Comparison of ENCODE assay signal across 8 cellular contexts in genomic region chr11:16925495-16926065, GRCh38.
DNase-seq lines count a peak whose midpoint lies in the region; ATAC-seq and TF ChIP-seq lines count a peak whose summit lies in the region.

No MANE protein-coding gene starts in this region.

- H3K36me3 ChIP-seq in CD8-positive, alpha-beta T cell (ENCODE audit: insufficient read depth, low read length) = no peaks in the 10 kb centered on the region
- H3K36me3 ChIP-seq in PC-9 (ENCODE audit: low read depth) (no peaks in the 10 kb centered on the region), lower lobe of right lung (no peaks in the 10 kb centered on the region), tibial artery (no peaks in the 10 kb centered on the region)

- H3K9me2 ChIP-seq in PC-9 (ENCODE audit: insufficient read depth) = no peaks in the 10 kb centered on the region

- H3K4me3 ChIP-seq in CD8-positive, alpha-beta T cell (ENCODE audit: low read depth, low read length) = no peak overlapping the region
- H3K4me3 ChIP-seq in PC-9 = peak overlapping the region; percentile 61
- H3K4me3 ChIP-seq in dorsolateral prefrontal cortex = peak overlapping the region; percentile 22 to 74 (median 59)
- H3K4me3 ChIP-seq in lower lobe of right lung = peak overlapping the region; percentile 54
- peak overlapping the region; percentile 47 to 52 for H3K4me3 ChIP-seq in tibial artery

- no peaks in the 10 kb centered on the region for H3K9me3 Mint-ChIP-seq in CD8-positive, alpha-beta T cell
- no peaks in the 10 kb centered on the region for H3K9me3 Mint-ChIP-seq in naive thymus-derived CD8-positive, alpha-beta T cell

- no peaks in the 10 kb centered on the region for H3K9me3 ChIP-seq in CD8-positive, alpha-beta T cell (ENCODE audit: low read length)
- H3K9me3 ChIP-seq in PC-9 (ENCODE audit: insufficient read depth, low read depth) (no peaks in the 10 kb centered on the region), lower lobe of right lung (no peaks in the 10 kb centered on the region), tibial artery (no peaks in the 10 kb centered on the region)

- CTCF ChIA-PET in CD8-positive, alpha-beta T cell (lab: Charles Lee) = no interaction called here
- CTCF ChIA-PET in PC-9 (lab: Charles Lee) = no interaction called here

- ATAC-seq in CD8-positive, alpha-beta T cell = no peak
- peak; percentile 11 for ATAC-seq in GM21360 (IDR thresholded peaks at IDR 0.05; ENCODE audit: unreplicated experiment)
- ATAC-seq in lower lobe of right lung = peak; percentile 80 to 83
- no peak for ATAC-seq in naive thymus-derived CD8-positive, alpha-beta T cell

- peaks cover 23% of the 10 kb centered on the region; the same call in 1 of the 2 replicates for H3F3A ChIP-seq in PC-9 (ENCODE audit: insufficient read depth, low read depth)

- peak overlapping the region; percentile 39 for H3K4me3 Mint-ChIP-seq in CD8-positive, alpha-beta T cell
- H3K4me3 Mint-ChIP-seq in naive thymus-derived CD8-positive, alpha-beta T cell = peak overlapping the region in 3 of 10 donors; percentile 8 to 64 (median 36)

- H3K27ac ChIP-seq in CD8-positive, alpha-beta T cell (ENCODE audit: low read depth, low read length) = no peak overlapping the region
- peak overlapping the region; percentile 91 for H3K27ac ChIP-seq in PC-9
- H3K27ac ChIP-seq in dorsolateral prefrontal cortex = no peak overlapping the region
- peak overlapping the region; percentile 50 for H3K27ac ChIP-seq in lower lobe of right lung
- no peak overlapping the region for H3K27ac ChIP-seq in tibial artery

- no peaks in the 10 kb centered on the region for H3K27me3 ChIP-seq in CD8-positive, alpha-beta T cell (ENCODE audit: insufficient read depth, low read length)
- H3K27me3 ChIP-seq in PC-9 (ENCODE audit: insufficient read depth, low read depth) (no peaks in the 10 kb centered on the region), dorsolateral prefrontal cortex (peaks cover 0 to 25% (median 11%) of the 10 kb centered on the region in 45 donors), lower lobe of right lung (ENCODE audit: low read depth) (peaks cover 30% of the 10 kb centered on the region), tibial artery (no peaks in the 10 kb centered on the region)

- peaks cover 2% of the 10 kb centered on the region for H3K4me1 Mint-ChIP-seq in CD8-positive, alpha-beta T cell (ENCODE audit: low read depth)
- H3K4me1 Mint-ChIP-seq in naive thymus-derived CD8-positive, alpha-beta T cell = peaks cover 4 to 11% (median 9%) of the 10 kb centered on the region in 4 donors

- H3K27ac Mint-ChIP-seq in CD8-positive, alpha-beta T cell = no peak overlapping the region
- no peak overlapping the region for H3K27ac Mint-ChIP-seq in naive thymus-derived CD8-positive, alpha-beta T cell

- no peaks in the 10 kb centered on the region for H3K36me3 Mint-ChIP-seq in CD8-positive, alpha-beta T cell
- no peaks in the 10 kb centered on the region for H3K36me3 Mint-ChIP-seq in naive thymus-derived CD8-positive, alpha-beta T cell

- H2AFZ ChIP-seq in PC-9 = no peak overlapping the region

- peaks cover 51% of the 10 kb centered on the region for H3K27me3 Mint-ChIP-seq in CD8-positive, alpha-beta T cell (ENCODE audit: low read depth)
- peaks cover 19 to 49% (median 37%) of the 10 kb centered on the region in 5 donors for H3K27me3 Mint-ChIP-seq in naive thymus-derived CD8-positive, alpha-beta T cell

- no peak for DNase-seq in CD8-positive, alpha-beta T cell
- DNase-seq in PC-9 = peak; percentile 79
- DNase-seq in dorsolateral prefrontal cortex = no peak
- peak; percentile 62 for DNase-seq in lower lobe of right lung
- DNase-seq in tibial artery = no peak
- no peak for DNase-seq in naive thymus-derived CD8-positive, alpha-beta T cell
- no peak for DNase-seq in NCI-H1436 (lab: John Stamatoyannopoulos, UW)

- BruUV-seq in PC-9 (replicated peaks; lab: Mats Ljungman, UMichigan) = no TSS peak

- intact Hi-C loops in CD8-positive, alpha-beta T cell (cut with DNase I, micrococcal nuclease) = no loop called here
- intact Hi-C loops in PC-9 (cut with micrococcal nuclease; ENCODE audit: unreplicated experiment) (loop anchor here (2.0 kb wide), 2 partner anchors 33 to 43 kb away; no protein-coding TSS in a partner anchor), dorsolateral prefrontal cortex (cut with DNase I) (no loop called here), lower lobe of right lung (cut with DNase I) (no loop called here), tibial artery (cut with DNase I; ENCODE audit: low total_unique reads) (no loop called here)

- peaks cover 4% of the 10 kb centered on the region for H4K20me1 ChIP-seq in PC-9 (ENCODE audit: insufficient read depth)

- H3K4me2 ChIP-seq in PC-9 = peak overlapping the region; percentile 88

- POLR2A ChIA-PET in CD8-positive, alpha-beta T cell (lab: Charles Lee) = no interaction called here
- POLR2A ChIA-PET in PC-9 (lab: Charles Lee; ENCODE audit: unreplicated experiment) = interaction anchor here (0.7 kb wide), 1 partner anchor 1156 kb away, joined by 3 read pairs; no protein-coding TSS in a partner anchor
- POLR2A ChIA-PET in naive thymus-derived CD8-positive, alpha-beta T cell (lab: Charles Lee) = no interaction called here

- H3K79me2 ChIP-seq in PC-9 (ENCODE audit: low read depth) = peaks cover 50% of the 10 kb centered on the region

- TF ChIP-seq CTCF in CD8-positive, alpha-beta T cell (IDR thresholded peaks at IDR 0.05) = no peak
- TF ChIP-seq CTCF in PC-9 (conservative IDR thresholded peaks at IDR 0.05) = no peak
- TF ChIP-seq CTCF in dorsolateral prefrontal cortex (IDR thresholded peaks at IDR 0.05 in 54 of 56, conservative IDR thresholded peaks at IDR 0.05 in 2 of 56; ENCODE audit: low read depth in 1 of 56, partially characterized antibody in 56 of 56) = no peak
- TF ChIP-seq CTCF in lower lobe of right lung (IDR thresholded peaks at IDR 0.05) = no peak
- no peak for TF ChIP-seq CTCF in tibial artery (IDR thresholded peaks at IDR 0.05)

- H3K4me1 ChIP-seq in CD8-positive, alpha-beta T cell (ENCODE audit: insufficient read depth, low read length) = no peaks in the 10 kb centered on the region
- peaks cover 56% of the 10 kb centered on the region for H3K4me1 ChIP-seq in PC-9 (replicated peaks; ENCODE audit: insufficient read depth)
- H3K4me1 ChIP-seq in lower lobe of right lung = peaks cover 22% of the 10 kb centered on the region
- H3K4me1 ChIP-seq in tibial artery = peaks cover 0 to 29% (median 15%) of the 10 kb centered on the region in 4 donors

Comparison
In these comparisons a context has a peak if more than half of its experiments do, and no peak if none do; other contexts are left out.
1. ATAC-seq: peak in GM21360 (single experiment) and lower lobe of right lung (2 of 2); none in CD8-positive, alpha-beta T cell (single experiment) and naive thymus-derived CD8-positive, alpha-beta T cell (0 of 2).
2. DNase-seq: peak in PC-9 (2 of 2) and lower lobe of right lung (single experiment); none in CD8-positive, alpha-beta T cell (0 of 7), dorsolateral prefrontal cortex (0 of 10), tibial artery (0 of 2), naive thymus-derived CD8-positive, alpha-beta T cell (0 of 10) and NCI-H1436 (single experiment).
3. H3K27ac ChIP-seq: peak in PC-9 (single experiment) and lower lobe of right lung (single experiment); none in CD8-positive, alpha-beta T cell (single experiment), dorsolateral prefrontal cortex (0 of 59) and tibial artery (0 of 2).